Comparison of ENCODE assay signal across 8 cellular contexts in genomic region chr11:107598225-107599139, GRCh38. TPM values are rescaled to one million over a fixed set of nuclear protein-coding genes. Genes with fewer than 3 reads are reported as not detected.
A peak's percentile ranks its signal among the peaks of the same experiment; 100 is the strongest.
DNase-seq lines count a peak whose midpoint lies in the region; ATAC-seq, FAIRE-seq and TF ChIP-seq lines count a peak whose summit lies in the region.

No MANE protein-coding gene starts in this region.

- TF ChIP-seq CTCF in D721Med (IDR thresholded peaks at IDR 0.05; ENCODE audit: insufficient read depth, missing control alignments) (peak; percentile 53), HL-60 (IDR thresholded peaks at IDR 0.05; ENCODE audit: insufficient read depth, low read length) (peak; percentile 27), brain (conservative IDR thresholded peaks at IDR 0.05) (peak; percentile 21 to 53), progenitor cell of endocrine pancreas (IDR thresholded peaks at IDR 0.05; ENCODE audit: unreplicated experiment) (peak; percentile 52)
- TF ChIP-seq CTCF in CD4-positive, alpha-beta T cell (IDR thresholded peaks at IDR 0.05), result no peak

- peak; percentile 91 for ATAC-seq in GM19351 (IDR thresholded peaks at IDR 0.05; ENCODE audit: unreplicated experiment)
- no peak for ATAC-seq in CD4-positive, alpha-beta T cell (ENCODE audit: poor library complexity)

- no peak for FAIRE-seq in D721Med (lab: Jason Lieb, UNC)

- POLR2A ChIA-PET in CD4-positive, alpha-beta T cell (lab: Charles Lee), result no interaction called here

- H3K9me3 ChIP-seq in CD4-positive, alpha-beta T cell (ENCODE audit: control insufficient read depth, low read length), result no peaks in the 10 kb centered on the region

- H3K9me3 Mint-ChIP-seq in brain (no peaks in the 10 kb centered on the region), progenitor cell of endocrine pancreas (ENCODE audit: low read depth) (no peaks in the 10 kb centered on the region)
- no peaks in the 10 kb centered on the region for H3K9me3 Mint-ChIP-seq in CD4-positive, alpha-beta T cell

- no peak overlapping the region for H3K27ac ChIP-seq in HL-60 (replicated peaks)
- no peak overlapping the region for H3K27ac ChIP-seq in CD4-positive, alpha-beta T cell (ENCODE audit: low read depth, low read length)

- H3K4me1 Mint-ChIP-seq in brain (peaks cover 9% of the 10 kb centered on the region), progenitor cell of endocrine pancreas (ENCODE audit: low read depth) (no peaks in the 10 kb centered on the region)
- no peaks in the 10 kb centered on the region for H3K4me1 Mint-ChIP-seq in CD4-positive, alpha-beta T cell (ENCODE audit: low read depth)

- intact Hi-C loops in CD4-positive, alpha-beta T cell (cut with DNase I, micrococcal nuclease), result no loop called here

- no peaks in the 10 kb centered on the region for H3K36me3 Mint-ChIP-seq in brain
- H3K36me3 Mint-ChIP-seq in progenitor cell of endocrine pancreas (ENCODE audit: insufficient read depth), result no peaks in the 10 kb centered on the region
- no peaks in the 10 kb centered on the region for H3K36me3 Mint-ChIP-seq in CD4-positive, alpha-beta T cell (ENCODE audit: low read depth)

- H3K27me3 Mint-ChIP-seq in brain (peaks cover 54% of the 10 kb centered on the region), progenitor cell of endocrine pancreas (peaks cover 63% of the 10 kb centered on the region)
- peaks cover 84% of the 10 kb centered on the region for H3K27me3 Mint-ChIP-seq in CD4-positive, alpha-beta T cell

- CTCF ChIA-PET in CD4-positive, alpha-beta T cell (lab: Charles Lee), result no interaction called here

- peaks cover 27% of the 10 kb centered on the region for H3K27me3 ChIP-seq in HL-60 (ENCODE audit: insufficient read depth, poor library complexity, severe bottlenecking)
- peaks cover 45% of the 10 kb centered on the region for H3K27me3 ChIP-seq in CD4-positive, alpha-beta T cell (ENCODE audit: control insufficient read depth, insufficient read depth, low read length)

- H3K4me3 Mint-ChIP-seq in brain, result no peak overlapping the region
- H3K4me3 Mint-ChIP-seq in progenitor cell of endocrine pancreas (ENCODE audit: low read depth), result no peak overlapping the region
- H3K4me3 Mint-ChIP-seq in CD4-positive, alpha-beta T cell, result no peak overlapping the region

- DNase-seq in D721Med (ENCODE audit: insufficient read length, low spot score) (no peak), HL-60 (ENCODE audit: low read depth in 1 of 2, low spot score in 1 of 2) (peak in 1 of 2 experiments; percentile 9), progenitor cell of endocrine pancreas (ENCODE audit: low spot score, unreplicated experiment) (no peak), T1000 (lab: John Stamatoyannopoulos, UW) (no peak), NCI-H2171 treated with DMSO at 0.1 percent for 48 hours (lab: John Stamatoyannopoulos, UW) (no peak)
- DNase-seq in CD4-positive, alpha-beta T cell, result no peak

- no peak overlapping the region for H3K4me3 ChIP-seq in HL-60 (replicated peaks; ENCODE audit: insufficient read depth, low read length)

- no peak overlapping the region for H3K27ac Mint-ChIP-seq in brain
- H3K27ac Mint-ChIP-seq in progenitor cell of endocrine pancreas, result no peak overlapping the region
- H3K27ac Mint-ChIP-seq in CD4-positive, alpha-beta T cell, result no peak overlapping the region

RNA-seq across cellular contexts. Expression of gene ELMOD1, which starts 7.5 kb away (rescaled TPM):
- polyA plus RNA-seq in brain (ENCODE audit: insufficient read depth, low read depth, low replicate concordance), result 5.8 TPM
- 0.53 and 0.55 TPM in 2 replicates for total RNA-seq in progenitor cell of endocrine pancreas
- not detected for total RNA-seq in CD4-positive, alpha-beta T cell

RNA-seq across cellular contexts. Expression of gene ALKBH8, which starts 32.9 kb away (rescaled TPM):
- polyA plus RNA-seq in brain (ENCODE audit: insufficient read depth, low read depth, low replicate concordance), result 2.2 TPM
- 6.9 and 8.1 TPM in 2 replicates for total RNA-seq in progenitor cell of endocrine pancreas
- total RNA-seq in CD4-positive, alpha-beta T cell, result 1 to 10 TPM; 6.5 to 7.7 TPM
